Comparison of ENCODE assay signal across 8 cellular contexts in genomic region chrX:56564182-56564885, GRCh38. TPM values are rescaled to one million over a fixed set of nuclear protein-coding genes. Genes with fewer than 3 reads are reported as not detected.
DNase-seq lines count a peak whose midpoint lies in the region; ATAC-seq and TF ChIP-seq lines count a peak whose summit lies in the region.

No MANE protein-coding gene starts in this region.

- H3K9me3 Mint-ChIP-seq in T-helper 1 cell treated with Interleukin-12 subunit alpha and Interleukin-12 subunit beta and Interleukin-4 antibody, amounts not matched to agents 30 μg/mL and 1 μg/mL, for 36 hours, result no peaks in the 10 kb centered on the region
- no peaks in the 10 kb centered on the region for H3K9me3 Mint-ChIP-seq in dendritic cell treated with granulocyte-macrophage colony-stimulating factor and Interleukin-4, amounts not matched to agents 40 ng/mL and 50 ng/mL, for 4 days

- H3K36me3 ChIP-seq in cardiac muscle cell (no peaks in the 10 kb centered on the region), lower lobe of right lung (no peaks in the 10 kb centered on the region)

- H3K4me3 ChIP-seq in cardiac muscle cell, result peak overlapping the region; percentile 52
- H3K4me3 ChIP-seq in lower lobe of right lung, result peak overlapping the region; percentile 70

- peak overlapping the region; percentile 95 for H3K27ac Mint-ChIP-seq in T-helper 1 cell treated with Interleukin-12 subunit alpha and Interleukin-12 subunit beta and Interleukin-4 antibody, amounts not matched to agents 30 μg/mL and 1 μg/mL, for 36 hours
- H3K27ac Mint-ChIP-seq in dendritic cell treated with granulocyte-macrophage colony-stimulating factor and Interleukin-4, amounts not matched to agents 40 ng/mL and 50 ng/mL, for 4 days, result peak overlapping the region; percentile 97

- DNase-seq in cardiac muscle cell (ENCODE audit: low read depth in 1 of 2, low spot score in 1 of 2) (peak; percentile 16 to 42), cardiac septum (ENCODE audit: low spot score) (no peak), HK-2 (ENCODE audit: unreplicated experiment) (peak; percentile 24), lower lobe of right lung (no peak), NCI-H446 treated with DMSO at 0.1 percent for 48 hours (lab: John Stamatoyannopoulos, UW) (no peak)
- DNase-seq in stimulated activated CD4-positive, alpha-beta T cell treated with anti-CD3 and anti-CD28 coated beads, TNF-alpha, amount 100 ng/mL, for 48 hours (ENCODE audit: low read depth in 3 of 3), result peak in 2 of 3 donors; percentile 29 to 44

- no peaks in the 10 kb centered on the region for H3K27me3 Mint-ChIP-seq in T-helper 1 cell treated with Interleukin-12 subunit alpha and Interleukin-12 subunit beta and Interleukin-4 antibody, amounts not matched to agents 30 μg/mL and 1 μg/mL, for 36 hours (ENCODE audit: low read depth)
- H3K27me3 Mint-ChIP-seq in dendritic cell treated with granulocyte-macrophage colony-stimulating factor and Interleukin-4, amounts not matched to agents 40 ng/mL and 50 ng/mL, for 4 days, result no peaks in the 10 kb centered on the region

- peak overlapping the region; percentile 98 for H3K27ac ChIP-seq in cardiac muscle cell
- H3K27ac ChIP-seq in lower lobe of right lung, result peak overlapping the region; percentile 98

- peak; percentile 50 to 57 for ATAC-seq in lower lobe of right lung

- H3K4me1 ChIP-seq in cardiac muscle cell (ENCODE audit: low read depth) (no peaks in the 10 kb centered on the region), lower lobe of right lung (peaks cover 25% of the 10 kb centered on the region)

- peaks cover 13% of the 10 kb centered on the region for H3K4me1 Mint-ChIP-seq in T-helper 1 cell treated with Interleukin-12 subunit alpha and Interleukin-12 subunit beta and Interleukin-4 antibody, amounts not matched to agents 30 μg/mL and 1 μg/mL, for 36 hours (ENCODE audit: low read depth)
- H3K4me1 Mint-ChIP-seq in dendritic cell treated with granulocyte-macrophage colony-stimulating factor and Interleukin-4, amounts not matched to agents 40 ng/mL and 50 ng/mL, for 4 days (ENCODE audit: low read depth), result peaks cover 20% of the 10 kb centered on the region

- peak overlapping the region; percentile 89 for H3K4me3 Mint-ChIP-seq in T-helper 1 cell treated with Interleukin-12 subunit alpha and Interleukin-12 subunit beta and Interleukin-4 antibody, amounts not matched to agents 30 μg/mL and 1 μg/mL, for 36 hours
- H3K4me3 Mint-ChIP-seq in dendritic cell treated with granulocyte-macrophage colony-stimulating factor and Interleukin-4, amounts not matched to agents 40 ng/mL and 50 ng/mL, for 4 days, result peak overlapping the region; percentile 92

- intact Hi-C loops in cardiac septum (cut with DNase I), result no loop called here
- intact Hi-C loops in dendritic cell treated with granulocyte-macrophage colony-stimulating factor and Interleukin-4, amounts not matched to agents 40 ng/mL and 50 ng/mL, for 4 days (cut with micrococcal nuclease), result loop anchor here (5.0 to 10.0 kb wide), 2 partner anchors 168 to 850 kb away; partner anchors contain the start of gene RRAGB
- intact Hi-C loops in lower lobe of right lung (cut with DNase I), result no loop called here

- no peak for TF ChIP-seq CTCF in cardiac muscle cell (IDR thresholded peaks at IDR 0.05; ENCODE audit: low read depth, low read length)
- TF ChIP-seq CTCF in lower lobe of right lung (IDR thresholded peaks at IDR 0.05), result no peak

- no peaks in the 10 kb centered on the region for H3K27me3 ChIP-seq in cardiac muscle cell
- H3K27me3 ChIP-seq in lower lobe of right lung (ENCODE audit: low read depth), result no peaks in the 10 kb centered on the region

- no peaks in the 10 kb centered on the region for H3K9me3 ChIP-seq in cardiac muscle cell (ENCODE audit: low read depth)
- H3K9me3 ChIP-seq in lower lobe of right lung, result no peaks in the 10 kb centered on the region

- H3K36me3 Mint-ChIP-seq in T-helper 1 cell treated with Interleukin-12 subunit alpha and Interleukin-12 subunit beta and Interleukin-4 antibody, amounts not matched to agents 30 μg/mL and 1 μg/mL, for 36 hours (ENCODE audit: low read depth), result peaks cover 28% of the 10 kb centered on the region
- peaks cover 23% of the 10 kb centered on the region for H3K36me3 Mint-ChIP-seq in dendritic cell treated with granulocyte-macrophage colony-stimulating factor and Interleukin-4, amounts not matched to agents 40 ng/mL and 50 ng/mL, for 4 days (ENCODE audit: low read depth)

RNA-seq across cellular contexts. Expression of gene UBQLN2, which starts 0.9 kb away (rescaled TPM):
- total RNA-seq in cardiac muscle cell (28.0 and 28.4 TPM in 2 replicates), cardiac septum (34.7 TPM), lower lobe of right lung (32.1 TPM)
- 67.5 and 73.3 TPM in 2 replicates for polyA plus RNA-seq in cardiac muscle cell

Comparison
In these comparisons a context has a peak if more than half of its experiments do, and no peak if none do; other contexts are left out.
1. DNase-seq: peak in cardiac muscle cell (2 of 2), HK-2 (single experiment) and stimulated activated CD4-positive, alpha-beta T cell treated with anti-CD3 and anti-CD28 coated beads, TNF-alpha, amount 100 ng/mL, for 48 hours (2 of 3); none in cardiac septum (single experiment), lower lobe of right lung (single experiment) and NCI-H446 treated with DMSO at 0.1 percent for 48 hours (single experiment).